25 cellular contexts compared by ENCODE assay signal in genomic region chrX:68698955-68699354, GRCh38. TPM values are rescaled to one million over a fixed set of nuclear protein-coding genes. Genes with fewer than 3 reads are reported as not detected.
DNase-seq lines count a peak whose midpoint lies in the region; ATAC-seq, FAIRE-seq and TF ChIP-seq lines count a peak whose summit lies in the region.
"Had no signal": no experiment of that assay in that cellular context is flagged by ENCODE, and none has a peak within 500 bp of the region (broad histone marks: within the 10 kb centered on the region; RNA-seq: fewer than 3 reads in every experiment).

No MANE protein-coding gene starts in this region.

- FAIRE-seq in A549 (lab: Jason Lieb, UNC) (no peak), endothelial cell of umbilical vein (lab: Jason Lieb, UNC) (no peak)
- FAIRE-seq: H1, HTR-8/SVneo had no signal

- intact Hi-C loops in endothelial cell of umbilical vein (cut with micrococcal nuclease) (no loop called here), left lung (cut with DNase I) (no loop called here)
- intact Hi-C loops in activated T-helper 2 cell treated with anti-CD3 and anti-CD28 coated beads, Interferon-gamma antibody, Interleukin-2, Interleukin-4, amounts not matched to agents 10 μg/mL and 5 μg/mL and 100 μg/mL, durations not matched to agents 14 hours and 24 hours and 36 hours (cut with micrococcal nuclease) = no loop called here

- WGBS in A549 (ENCODE audit: missing lambda C conversion rate) = 89% methylated on average over 1 of the region's 2 CpGs

- H3K9me3 Mint-ChIP-seq in activated T-helper 2 cell treated with anti-CD3 and anti-CD28 coated beads, Interferon-gamma antibody, Interleukin-2, Interleukin-4, amounts not matched to agents 10 μg/mL and 5 μg/mL and 100 μg/mL, durations not matched to agents 14 hours and 24 hours and 36 hours = no peaks in the 10 kb centered on the region
- H3K9me3 Mint-ChIP-seq: naive thymus-derived CD4-positive, alpha-beta T cell; T-helper 2 cell treated with Interferon-gamma antibody and Interleukin-4, amounts not matched to agents 5 μg/mL and 100 μg/mL, for 36 hours had no signal

- TF ChIP-seq EP300 in A549 (IDR thresholded peaks at IDR 0.05) = no peak

- dilution Hi-C loops in endothelial cell of umbilical vein (cut with MboI; ENCODE audit: extremely low pct_ligation_motif_present, low sequenced_read_pairs) = no loop called here

- DNase-seq in A549 (ENCODE audit: low read depth in 1 of 2, low spot score in 1 of 2) (peak in 1 of 2 experiments; percentile 18), HT-29 (ENCODE audit: low spot score) (peak; percentile 59), endothelial cell of umbilical vein (ENCODE audit: low read depth, low spot score) (no peak), myocyte (ENCODE audit: low read depth) (peak; percentile 27), UCSD-AML1 (lab: John Stamatoyannopoulos, UW; ENCODE audit: unreplicated experiment) (no peak), left lung (no peak)
- no peak for DNase-seq in activated T-helper 2 cell treated with anti-CD3 and anti-CD28 coated beads, Interferon-gamma antibody, Interleukin-2, Interleukin-4, amounts not matched to agents 10 μg/mL and 5 μg/mL and 100 μg/mL, durations not matched to agents 14 hours and 24 hours and 36 hours (ENCODE audit: low spot score)
- DNase-seq: activated CD4-positive, alpha-beta T cell treated with anti-CD3 and anti-CD28 coated beads for 1 hour; CD4-positive, CD25-positive, alpha-beta regulatory T cell; DMS53; foreskin keratinocyte; left ventricle myocardium superior; naive thymus-derived CD4-positive, alpha-beta T cell; NCI-H1436; NCI-H2171 treated with DMSO at 0.1 percent for 48 hours; NCI-H69; ovary; PC-3; stimulated activated CD4-positive, alpha-beta T cell treated with anti-CD3 and anti-CD28 coated beads, Interleukin-4, amount 100 ng/mL, for 4 hours had no signal

- H3K27me3 ChIP-seq in endothelial cell of umbilical vein (ENCODE audit: control insufficient read depth in 2 of 2, insufficient read depth in 2 of 2, low read length in 2 of 2) (no peaks in the 10 kb centered on the region), left lung (no peaks in the 10 kb centered on the region)
- H3K27me3 ChIP-seq: foreskin keratinocyte, ovary, vagina had no signal

- no peak for TF ChIP-seq POLR2A in A549 (IDR thresholded peaks at IDR 0.05; ENCODE audit: low read length)
- TF ChIP-seq POLR2A in endothelial cell of umbilical vein (IDR thresholded peaks at IDR 0.05; ENCODE audit: low read depth, low read length) = no peak

- no peaks in the 10 kb centered on the region for H3K9me1 ChIP-seq in endothelial cell of umbilical vein (replicated peaks; ENCODE audit: control insufficient read depth, extremely low read depth, insufficient read depth, low read length)

- peaks cover 69% of the 10 kb centered on the region for H3K79me2 ChIP-seq in endothelial cell of umbilical vein (ENCODE audit: control insufficient read depth, insufficient read depth, low read length)

- H3K4me3 ChIP-seq in A549 = no peak overlapping the region
- no peak overlapping the region for H3K4me3 ChIP-seq in endothelial cell of umbilical vein (replicated peaks in 1 of 3; ENCODE audit: insufficient read depth in 1 of 3, low read depth in 1 of 3, low read length in 3 of 3)
- H3K4me3 ChIP-seq in left lung = no peak overlapping the region
- H3K4me3 ChIP-seq: coronary artery, ovary, vagina had no signal

- no peak for TF ChIP-seq CTCF in A549 (IDR thresholded peaks at IDR 0.05)
- TF ChIP-seq CTCF in endothelial cell of umbilical vein (IDR thresholded peaks at IDR 0.05; ENCODE audit: extremely low read depth in 1 of 2, insufficient read depth in 1 of 2, low read depth in 1 of 2, low read length in 2 of 2) = no peak
- TF ChIP-seq CTCF in left lung (IDR thresholded peaks at IDR 0.05) = no peak

- H3K27ac ChIP-seq in A549 (no peak overlapping the region), endothelial cell of umbilical vein (ENCODE audit: insufficient read depth, low read depth, low read length) (peak overlapping the region; percentile 93), left lung (peak overlapping the region in 1 of 2 donors; percentile 80)
- H3K27ac ChIP-seq: foreskin keratinocyte, ovary, vagina had no signal

- peak; percentile 37 to 73; a peak in 3 of 6 replicates for ATAC-seq in A549
- ATAC-seq in HG02981 (IDR thresholded peaks at IDR 0.05; ENCODE audit: unreplicated experiment) = no peak
- no peak for ATAC-seq in left lung
- ATAC-seq: foreskin keratinocyte; left ventricle myocardium superior; naive thymus-derived CD4-positive, alpha-beta T cell; PC-3 had no signal

- no peak overlapping the region for H3K4me3 Mint-ChIP-seq in activated T-helper 2 cell treated with anti-CD3 and anti-CD28 coated beads, Interferon-gamma antibody, Interleukin-2, Interleukin-4, amounts not matched to agents 10 μg/mL and 5 μg/mL and 100 μg/mL, durations not matched to agents 14 hours and 24 hours and 36 hours (ENCODE audit: low read depth)
- H3K4me3 Mint-ChIP-seq: naive thymus-derived CD4-positive, alpha-beta T cell; T-helper 2 cell treated with Interferon-gamma antibody and Interleukin-4, amounts not matched to agents 5 μg/mL and 100 μg/mL, for 36 hours had no signal

- H3K27me3 Mint-ChIP-seq in activated T-helper 2 cell treated with anti-CD3 and anti-CD28 coated beads, Interferon-gamma antibody, Interleukin-2, Interleukin-4, amounts not matched to agents 10 μg/mL and 5 μg/mL and 100 μg/mL, durations not matched to agents 14 hours and 24 hours and 36 hours (ENCODE audit: low read depth) = no peaks in the 10 kb centered on the region

- no peak for TF ChIP-seq RAD21 in A549 (conservative IDR thresholded peaks at IDR 0.05 in 1 of 2, IDR thresholded peaks at IDR 0.05 in 1 of 2)

- H3K4me1 ChIP-seq in A549 (peaks cover 21% of the 10 kb centered on the region), endothelial cell of umbilical vein (ENCODE audit: control insufficient read depth, extremely low read depth, insufficient read depth, low read length) (peaks cover 73% of the 10 kb centered on the region), left lung (peaks cover 0 to 48% of the 10 kb centered on the region in 2 donors)
- H3K4me1 ChIP-seq: foreskin keratinocyte, vagina had no signal

- H3K36me3 Mint-ChIP-seq in activated T-helper 2 cell treated with anti-CD3 and anti-CD28 coated beads, Interferon-gamma antibody, Interleukin-2, Interleukin-4, amounts not matched to agents 10 μg/mL and 5 μg/mL and 100 μg/mL, durations not matched to agents 14 hours and 24 hours and 36 hours (ENCODE audit: low read depth) = no peaks in the 10 kb centered on the region
- H3K36me3 Mint-ChIP-seq: CD4-positive, CD25-positive, alpha-beta regulatory T cell; naive thymus-derived CD4-positive, alpha-beta T cell had no signal

- H3K27ac Mint-ChIP-seq in activated T-helper 2 cell treated with anti-CD3 and anti-CD28 coated beads, Interferon-gamma antibody, Interleukin-2, Interleukin-4, amounts not matched to agents 10 μg/mL and 5 μg/mL and 100 μg/mL, durations not matched to agents 14 hours and 24 hours and 36 hours = no peak overlapping the region
- H3K27ac Mint-ChIP-seq: CD4-positive, CD25-positive, alpha-beta regulatory T cell; T-helper 2 cell treated with Interferon-gamma antibody and Interleukin-4, amounts not matched to agents 5 μg/mL and 100 μg/mL, for 36 hours had no signal

- H3K9ac ChIP-seq in endothelial cell of umbilical vein (replicated peaks; ENCODE audit: extremely low read depth, insufficient read depth, low read length) = no peak overlapping the region

- POLR2A ChIA-PET in A549 (lab: Yijun Ruan, JAX) (no interaction called here), endothelial cell of umbilical vein (lab: Charles Lee) (no interaction called here)

- H3K36me3 ChIP-seq in endothelial cell of umbilical vein (ENCODE audit: control insufficient read depth in 2 of 2, extremely low read depth in 1 of 2, insufficient read depth in 2 of 2, low read length in 2 of 2) (no peaks in the 10 kb centered on the region), left lung (no peaks in the 10 kb centered on the region)
- H3K36me3 ChIP-seq: ovary, vagina had no signal

- BruUV-seq in endothelial cell of umbilical vein (replicated peaks; lab: Mats Ljungman, UMichigan) = no TSS peak

- H4K20me1 ChIP-seq in endothelial cell of umbilical vein (replicated peaks; ENCODE audit: control insufficient read depth, extremely low read depth, insufficient read depth, low read length) = no peaks in the 10 kb centered on the region

- no peaks in the 10 kb centered on the region for H3K9me3 ChIP-seq in A549
- no peaks in the 10 kb centered on the region for H3K9me3 ChIP-seq in endothelial cell of umbilical vein (replicated peaks; ENCODE audit: control insufficient read depth, insufficient read depth, low read length)
- no peaks in the 10 kb centered on the region for H3K9me3 ChIP-seq in left lung
- H3K9me3 ChIP-seq: ovary, vagina had no signal

- CTCF ChIA-PET in A549 (lab: Yijun Ruan, JAX) = interaction anchor here (0.7 to 1.8 kb wide), 3 partner anchors 12 to 502 kb away, joined by 3 to 6 read pairs (median 5); no protein-coding TSS in a partner anchor
- CTCF ChIA-PET in endothelial cell of umbilical vein (lab: Charles Lee) = interaction anchor here (1.0 kb wide), 1 partner anchor 12 kb away, joined by 3 read pairs; no protein-coding TSS in a partner anchor

- H2AFZ ChIP-seq in endothelial cell of umbilical vein (ENCODE audit: low read depth, low read length) = no peak overlapping the region

- H3K4me2 ChIP-seq in A549 (no peak overlapping the region), endothelial cell of umbilical vein (ENCODE audit: insufficient read depth, low read length) (no peak overlapping the region)

- H3K4me1 Mint-ChIP-seq in activated T-helper 2 cell treated with anti-CD3 and anti-CD28 coated beads, Interferon-gamma antibody, Interleukin-2, Interleukin-4, amounts not matched to agents 10 μg/mL and 5 μg/mL and 100 μg/mL, durations not matched to agents 14 hours and 24 hours and 36 hours (ENCODE audit: low read depth) = peaks cover 23% of the 10 kb centered on the region

RNA-seq across cellular contexts. Expression of gene STARD8, which starts 51.5 kb away (rescaled TPM):
- polyA plus RNA-seq in A549 (2011; rRNA removed) (1.6 and 1.9 TPM in 2 replicates), A549 (2017; fragmentation: RNase III; extraction: RNeasy Plus Mini Kit Qiagen cat#74134 plus additional on column Dnase treatment) (1.2 to 1.7 TPM (median 1.5 TPM) in 3 replicates), endothelial cell of umbilical vein (6.3 and 6.8 TPM in 2 replicates)
- polyA plus RNA-seq in A549 (2012; cell fraction: cytosol; rRNA removed) = 0.91 and 1.4 TPM in 2 replicates
- polyA plus RNA-seq in A549 (2012; cell fraction: nucleus; rRNA removed) = 2.6 and 3.2 TPM in 2 replicates
- polyA minus RNA-seq in A549 (2011; rRNA and poly(A)+ RNA removed) = 2.7 and 4.4 TPM in 2 replicates
- 0.97 and 1.1 TPM in 2 replicates for total RNA-seq in HT-29 (2014; rRNA removed; shearing (Covaris generic))
- total RNA-seq in endothelial cell of umbilical vein (8.4 and 14.8 TPM in 2 replicates), myocyte (3.3 and 3.4 TPM in 2 replicates), left lung (10 to 100 TPM; 11.9 to 18.8 TPM)
- polyA plus RNA-seq in endothelial cell of umbilical vein (2011; cell fraction: cytosol; rRNA removed) = 4.7 and 4.9 TPM in 2 replicates
- polyA plus RNA-seq in endothelial cell of umbilical vein (2011; cell fraction: nucleus; rRNA removed) = 13.8 and 15.7 TPM in 2 replicates
- polyA plus RNA-seq in endothelial cell of umbilical vein (2012) = 5.3 and 5.8 TPM in 2 replicates
- polyA minus RNA-seq in endothelial cell of umbilical vein = 12.5 and 12.7 TPM in 2 replicates
- 2.3 TPM for polyA minus RNA-seq in endothelial cell of umbilical vein (2011; cell fraction: cytosol; rRNA and poly(A)+ RNA removed)
- polyA minus RNA-seq in endothelial cell of umbilical vein (2011; cell fraction: nucleus; rRNA and poly(A)+ RNA removed) = 6.0 and 7.1 TPM in 2 replicates
- polyA plus RNA-seq in myocyte (2012) = 1.1 TPM
- total RNA-seq in activated T-helper 2 cell treated with anti-CD3 and anti-CD28 coated beads, Interferon-gamma antibody, Interleukin-2, Interleukin-4, amounts not matched to agents 10 μg/mL and 5 μg/mL and 100 μg/mL, durations not matched to agents 14 hours and 24 hours and 36 hours = 7.5 and 7.9 TPM in 2 replicates

Comparison
In these comparisons a context has a peak if more than half of its experiments do, and no peak if none do; other contexts are left out.
1. ATAC-seq: peak in A549 (2 of 2); none in HG02981 (single experiment) and left lung (single experiment).
2. DNase-seq: peak in HT-29 (single experiment) and myocyte (single experiment); none in endothelial cell of umbilical vein (single experiment), UCSD-AML1 (single experiment), activated T-helper 2 cell treated with anti-CD3 and anti-CD28 coated beads, Interferon-gamma antibody, Interleukin-2, Interleukin-4, amounts not matched to agents 10 μg/mL and 5 μg/mL and 100 μg/mL, durations not matched to agents 14 hours and 24 hours and 36 hours (single experiment) and left lung (0 of 2).